ENCODE assay signal across 10 cellular contexts in genomic region chr1:9821710-9822109, GRCh38. TPM values are rescaled to one million over a fixed set of nuclear protein-coding genes. Genes with fewer than 3 reads are reported as not detected.
DNase-seq lines count a peak whose midpoint lies in the region; ATAC-seq and TF ChIP-seq lines count a peak whose summit lies in the region.
"Had no signal": no experiment of that assay in that cellular context is flagged by ENCODE, and none has a peak within 500 bp of the region (broad histone marks: within the 10 kb centered on the region; RNA-seq: fewer than 3 reads in every experiment).

No MANE protein-coding gene starts in this region.

- 30 to 55% methylated on average over 4 of the region's 4 CpGs for WGBS in esophagus squamous epithelium, 2 donors
- 88% methylated on average over 4 of the region's 4 CpGs for WGBS in smooth muscle cell (ENCODE audit: low lambda C conversion rate)

- no peaks in the 10 kb centered on the region for H3K9me3 ChIP-seq in SK-N-MC (ENCODE audit: low read depth, low read length)
- H3K9me3 ChIP-seq in esophagus squamous epithelium = no peaks in the 10 kb centered on the region
- no peaks in the 10 kb centered on the region for H3K9me3 ChIP-seq in smooth muscle cell (replicated peaks; ENCODE audit: low read depth)

- ATAC-seq in activated T-cell treated with anti-CD3 and anti-CD28 coated beads, Interleukin-2, amount 50 U/mL, for 4 hours = no peak
- ATAC-seq in GM21723 (IDR thresholded peaks at IDR 0.05; ENCODE audit: unreplicated experiment) (no peak), GM18909 (IDR thresholded peaks at IDR 0.05; ENCODE audit: poor library complexity, unreplicated experiment) (no peak)

- H3K27me3 Mint-ChIP-seq in activated T-cell treated with anti-CD3 and anti-CD28 coated beads, Interleukin-2, amount 50 U/mL, for 4 hours (ENCODE audit: low read depth) = no peaks in the 10 kb centered on the region

- peaks cover 64% of the 10 kb centered on the region for H4K20me1 ChIP-seq in smooth muscle cell (ENCODE audit: low read depth)

- H3K4me3 ChIP-seq in SK-N-MC (peak overlapping the region; percentile 89), esophagus squamous epithelium (peak overlapping the region in 3 of 4 donors; percentile 71 to 99 (median 97)), smooth muscle cell (peak overlapping the region; percentile 87), brain microvascular endothelial cell (ENCODE audit: low read depth, low read length) (no peak overlapping the region)

- peaks cover 35% of the 10 kb centered on the region for H3F3A ChIP-seq in smooth muscle cell (ENCODE audit: low read depth)

- H3K36me3 ChIP-seq in SK-N-MC (ENCODE audit: insufficient read depth, low read length) (peaks cover 3% of the 10 kb centered on the region; the same call in 1 of the 2 replicates), esophagus squamous epithelium (no peaks in the 10 kb centered on the region), smooth muscle cell (ENCODE audit: low read depth) (no peaks in the 10 kb centered on the region), brain microvascular endothelial cell (replicated peaks) (no peaks in the 10 kb centered on the region)

- in situ Hi-C loops in brain microvascular endothelial cell (cut with HindIII; ENCODE audit: low pct_ligation_motif_present, low sequenced_read_pairs) = no loop called here

- H3K4me1 Mint-ChIP-seq in activated T-cell treated with anti-CD3 and anti-CD28 coated beads, Interleukin-2, amount 50 U/mL, for 4 hours (ENCODE audit: low read depth) = peaks cover 43% of the 10 kb centered on the region

- H3K27me3 ChIP-seq in esophagus squamous epithelium (no peaks in the 10 kb centered on the region), smooth muscle cell (ENCODE audit: low read depth) (no peaks in the 10 kb centered on the region), brain microvascular endothelial cell (replicated peaks) (no peaks in the 10 kb centered on the region)

- H2AFZ ChIP-seq in smooth muscle cell (ENCODE audit: low read depth) = no peak overlapping the region

- H3K79me2 ChIP-seq in smooth muscle cell (ENCODE audit: low read depth) = peaks cover 58% of the 10 kb centered on the region

- H3K36me3 Mint-ChIP-seq in activated T-cell treated with anti-CD3 and anti-CD28 coated beads, Interleukin-2, amount 50 U/mL, for 4 hours (ENCODE audit: insufficient read depth) = peaks cover 1% of the 10 kb centered on the region

- no peak for DNase-seq in activated T-cell treated with anti-CD3 and anti-CD28 coated beads, Interleukin-2, amount 50 U/mL, for 4 hours
- DNase-seq in activated T-cell treated with anti-CD3 and anti-CD28 coated beads, Interleukin-2, amount 50 U/mL, for 48 hours = no peak
- DNase-seq in SK-N-MC (ENCODE audit: low read depth, low spot score) (no peak), esophagus squamous epithelium (lab: John Stamatoyannopoulos, UW) (no peak), smooth muscle cell (lab: John Stamatoyannopoulos, UW; ENCODE audit: unreplicated experiment) (no peak), brain microvascular endothelial cell (no peak)
- DNase-seq: activated CD4-positive, alpha-beta T cell treated with anti-CD3 and anti-CD28 coated beads for 48 hours; NCI-H1436 had no signal

- TF ChIP-seq POLR2A in esophagus squamous epithelium (IDR thresholded peaks at IDR 0.05) = no peak

- intact Hi-C loops in esophagus squamous epithelium (cut with DNase I) = no loop called here

- H3K9me3 Mint-ChIP-seq in activated T-cell treated with anti-CD3 and anti-CD28 coated beads, Interleukin-2, amount 50 U/mL, for 4 hours = no peaks in the 10 kb centered on the region

- TF ChIP-seq CTCF in esophagus squamous epithelium (IDR thresholded peaks at IDR 0.05) (no peak), smooth muscle cell (IDR thresholded peaks at IDR 0.05; ENCODE audit: borderline replicate concordance, insufficient read depth, poor library complexity, severe bottlenecking) (no peak), brain microvascular endothelial cell (IDR thresholded peaks at IDR 0.05; ENCODE audit: low read depth, low read length, missing control alignments) (no peak)

- peak overlapping the region; percentile 91 for H3K4me3 Mint-ChIP-seq in activated T-cell treated with anti-CD3 and anti-CD28 coated beads, Interleukin-2, amount 50 U/mL, for 4 hours

- H3K4me1 ChIP-seq in esophagus squamous epithelium (peaks cover 34 to 74% (median 48%) of the 10 kb centered on the region in 3 donors), smooth muscle cell (ENCODE audit: low read depth) (peaks cover 30% of the 10 kb centered on the region)

- peak overlapping the region; percentile 80 for H3K9ac ChIP-seq in SK-N-MC (ENCODE audit: insufficient read length)
- H3K9ac ChIP-seq in smooth muscle cell (ENCODE audit: low read depth) = no peak overlapping the region

- H3K4me2 ChIP-seq in smooth muscle cell = peak overlapping the region; percentile 92

- H3K27ac ChIP-seq in SK-N-MC = no peak overlapping the region
- H3K27ac ChIP-seq in esophagus squamous epithelium = peak overlapping the region in 2 of 4 donors; percentile 89 to 95
- no peak overlapping the region for H3K27ac ChIP-seq in smooth muscle cell (ENCODE audit: low read depth)
- no peak overlapping the region for H3K27ac ChIP-seq in brain microvascular endothelial cell

RNA-seq across cellular contexts. Expression of gene CLSTN1, which starts 2.1 kb away (rescaled TPM):
- total RNA-seq in activated T-cell treated with anti-CD3 and anti-CD28 coated beads, Interleukin-2, amount 50 U/mL, for 4 hours = 10 to 100 TPM; 34.4 to 38.5 (median 34.6) TPM
- total RNA-seq in esophagus squamous epithelium = 10 to 100 TPM; 57.3 to 68.4 (median 65.3) TPM
- total RNA-seq in smooth muscle cell = 45.4 and 51.3 TPM in 2 replicates
- polyA plus RNA-seq in smooth muscle cell = 83.5 and 90.8 TPM in 2 replicates
